ENCODE assay signal across 8 cellular contexts in the genomic region with DNA sequence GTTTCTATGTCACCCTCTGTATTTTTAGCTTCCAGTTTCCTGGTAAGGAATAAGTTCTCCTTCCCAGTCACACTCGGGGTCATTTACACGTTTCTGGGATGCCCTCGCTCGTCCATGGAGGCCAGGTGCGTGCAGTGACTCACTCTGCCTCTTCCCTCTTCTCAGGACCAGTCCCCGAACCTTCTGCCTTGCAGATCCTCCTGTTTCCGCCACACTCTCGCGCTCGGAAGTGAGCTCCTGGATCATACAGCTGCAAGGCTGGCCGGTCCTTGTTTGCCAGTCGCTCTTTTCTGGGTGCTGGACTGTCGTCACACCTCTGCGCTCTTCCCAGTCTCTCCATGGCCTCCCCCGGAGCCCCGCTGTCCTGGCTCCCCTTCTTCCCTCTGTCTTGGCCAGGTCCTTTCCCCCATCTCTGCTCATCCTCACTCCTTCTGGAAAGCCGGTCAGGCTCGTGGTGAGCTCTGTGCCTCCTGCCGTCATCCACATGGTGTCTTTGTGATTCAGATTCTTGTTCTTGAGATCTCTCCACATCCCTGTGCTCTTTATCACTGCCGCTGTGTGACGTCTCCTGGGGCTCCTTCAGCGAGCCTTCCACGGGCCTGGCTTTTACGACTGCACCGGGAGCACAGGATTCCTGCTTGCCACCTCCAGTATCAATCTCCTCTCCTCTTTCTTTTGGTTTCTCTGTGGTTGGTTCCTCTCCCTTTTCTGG. TPM values are rescaled to one million over a fixed set of nuclear protein-coding genes. Genes with fewer than 3 reads are reported as not detected.
DNase-seq lines count a peak whose midpoint lies in the region; ATAC-seq, FAIRE-seq and TF ChIP-seq lines count a peak whose summit lies in the region.
"Not testable (repeated sequence)": the region's sequence is repeated elsewhere in the genome, so short reads cannot be mapped to it uniquely, and the experiment has no call there.

No MANE protein-coding gene starts in this region.

- POLR2A ChIA-PET in CD4-positive, alpha-beta memory T cell (lab: Charles Lee; ENCODE audit: partially characterized antibody), result not testable (repeated sequence)
- POLR2A ChIA-PET in Panc1 (lab: Charles Lee), result interaction anchor here (0.7 kb wide), 1 partner anchor 190 kb away, joined by 3 read pairs; no protein-coding TSS in a partner anchor

- H3K27ac Mint-ChIP-seq in CD4-positive, alpha-beta memory T cell; stimulated activated naive CD8-positive, alpha-beta T cell treated with anti-CD3 and anti-CD28 coated beads, Interleukin-15, Interleukin-2, amounts not matched to agents 100 ng/mL and 50 ng/mL, for 24 hours: not testable (repeated sequence)
- peak overlapping the region; percentile 38 for H3K27ac Mint-ChIP-seq in neural progenitor cell

- TF ChIP-seq POLR2A in H54 (IDR thresholded peaks at IDR 0.05; ENCODE audit: low read depth, low read length), result not testable (repeated sequence)

- H3K4me1 Mint-ChIP-seq in CD4-positive, alpha-beta memory T cell, result peaks cover 2 to 13% (median 5%) of the 10 kb centered on the region in 4 donors
- peaks cover 13% of the 10 kb centered on the region for H3K4me1 Mint-ChIP-seq in neural progenitor cell
- H3K4me1 Mint-ChIP-seq in stimulated activated naive CD8-positive, alpha-beta T cell treated with anti-CD3 and anti-CD28 coated beads, Interleukin-15, Interleukin-2, amounts not matched to agents 100 ng/mL and 50 ng/mL, for 24 hours (ENCODE audit: low read depth), result not testable (repeated sequence)

- CTCF ChIA-PET in CD4-positive, alpha-beta memory T cell (lab: Charles Lee; ENCODE audit: partially characterized antibody); Panc1 (lab: Charles Lee): not testable (repeated sequence)

- H2AFZ ChIP-seq in neural progenitor cell (replicated peaks), result peak overlapping the region; percentile 86

- in situ Hi-C loops in Panc1 (cut with HindIII; ENCODE audit: low pct_unique_long_range_greater_than_20kb, low sequenced_read_pairs), result not testable (repeated sequence)

- not testable (repeated sequence) for H4K20me1 ChIP-seq in neural progenitor cell (ENCODE audit: low read depth)

- H3K9ac ChIP-seq in neural progenitor cell, result not testable (repeated sequence)

- peaks cover 12% of the 10 kb centered on the region for H3F3A ChIP-seq in neural progenitor cell (ENCODE audit: low read depth)

- not testable (repeated sequence) for H3K27ac ChIP-seq in CD4-positive, alpha-beta memory T cell (ENCODE audit: low read depth, low read length); Panc1 (ENCODE audit: low read length); neural progenitor cell

- peak; percentile 78 for ATAC-seq in Panc1

- BruUV-seq in Panc1 (replicated peaks; lab: Mats Ljungman, UMichigan), result not testable (repeated sequence)

- not testable (repeated sequence) for H3K36me3 ChIP-seq in CD4-positive, alpha-beta memory T cell (ENCODE audit: insufficient read depth, low read length); Panc1 (ENCODE audit: control insufficient read depth, insufficient read depth, low read length); neural progenitor cell

- H3K36me3 Mint-ChIP-seq in CD4-positive, alpha-beta memory T cell; neural progenitor cell; stimulated activated naive CD8-positive, alpha-beta T cell treated with anti-CD3 and anti-CD28 coated beads, Interleukin-15, Interleukin-2, amounts not matched to agents 100 ng/mL and 50 ng/mL, for 24 hours (ENCODE audit: low read depth): not testable (repeated sequence)

- not testable (repeated sequence) for H3K27me3 ChIP-seq in CD4-positive, alpha-beta memory T cell (ENCODE audit: insufficient read depth, low read length); Panc1 (ENCODE audit: control insufficient read depth, insufficient read depth, low read length); neural progenitor cell

- TF ChIP-seq CTCF in Panc1 (IDR thresholded peaks at IDR 0.05); epithelial cell of esophagus (IDR thresholded peaks at IDR 0.05; ENCODE audit: insufficient read depth, low read depth, low read length, missing control alignments); neural progenitor cell (IDR thresholded peaks at IDR 0.05): not testable (repeated sequence)

- not testable (repeated sequence) for FAIRE-seq in H54 (lab: Jason Lieb, UNC)

- H3K4me3 ChIP-seq in CD4-positive, alpha-beta memory T cell (ENCODE audit: low read length in 2 of 2); epithelial cell of esophagus (ENCODE audit: low read length): not testable (repeated sequence)
- H3K4me3 ChIP-seq in Panc1 (ENCODE audit: low read depth in 2 of 2, low read length in 2 of 2) (peak overlapping the region; percentile 7 to 38; a peak in 3 of 4 replicates), neural progenitor cell (peak overlapping the region; percentile 38)

- H3K4me1 ChIP-seq in CD4-positive, alpha-beta memory T cell (ENCODE audit: insufficient read depth, low read length); Panc1 (ENCODE audit: control insufficient read depth, insufficient read depth, low read length); neural progenitor cell: not testable (repeated sequence)

- H3K9me3 Mint-ChIP-seq in CD4-positive, alpha-beta memory T cell; neural progenitor cell; stimulated activated naive CD8-positive, alpha-beta T cell treated with anti-CD3 and anti-CD28 coated beads, Interleukin-15, Interleukin-2, amounts not matched to agents 100 ng/mL and 50 ng/mL, for 24 hours: not testable (repeated sequence)

- peak overlapping the region in 6 of 8 donors; percentile 18 to 69 (median 60) for H3K4me3 Mint-ChIP-seq in CD4-positive, alpha-beta memory T cell
- H3K4me3 Mint-ChIP-seq in neural progenitor cell, result peak overlapping the region; percentile 77
- H3K4me3 Mint-ChIP-seq in stimulated activated naive CD8-positive, alpha-beta T cell treated with anti-CD3 and anti-CD28 coated beads, Interleukin-15, Interleukin-2, amounts not matched to agents 100 ng/mL and 50 ng/mL, for 24 hours, result peak overlapping the region; percentile 44

- not testable (repeated sequence) for H3K9me3 ChIP-seq in CD4-positive, alpha-beta memory T cell (ENCODE audit: control insufficient read depth in 1 of 2, low read length in 2 of 2); Panc1 (ENCODE audit: control insufficient read depth, insufficient read depth, low read depth, low read length); neural progenitor cell (ENCODE audit: low read depth)

- DNase-seq in CD4-positive, alpha-beta memory T cell; Panc1 (ENCODE audit: low read depth, low spot score): not testable (repeated sequence)
- peak; percentile 0 for DNase-seq in H54 (ENCODE audit: insufficient read length, low spot score)
- peak; percentile 7 for DNase-seq in amniotic epithelial cell (ENCODE audit: low read depth)
- peak; percentile 16 for DNase-seq in epithelial cell of esophagus (ENCODE audit: low read depth)
- DNase-seq in iris pigment epithelial cell (ENCODE audit: low read depth), result peak; percentile 2
- peak; percentile 49 for DNase-seq in neural progenitor cell (ENCODE audit: low spot score)

- peak overlapping the region; percentile 88 for H3K4me2 ChIP-seq in neural progenitor cell

- intact Hi-C loops in CD4-positive, alpha-beta memory T cell (cut with micrococcal nuclease); Panc1 (cut with micrococcal nuclease; ENCODE audit: unreplicated experiment): not testable (repeated sequence)

- H3K79me2 ChIP-seq in neural progenitor cell (ENCODE audit: low read depth), result not testable (repeated sequence)

- H3K27me3 Mint-ChIP-seq in CD4-positive, alpha-beta memory T cell, result peaks cover 20 to 22% of the 10 kb centered on the region in 2 donors
- not testable (repeated sequence) for H3K27me3 Mint-ChIP-seq in neural progenitor cell (ENCODE audit: insufficient read depth, low read depth)
- peaks cover 39% of the 10 kb centered on the region for H3K27me3 Mint-ChIP-seq in stimulated activated naive CD8-positive, alpha-beta T cell treated with anti-CD3 and anti-CD28 coated beads, Interleukin-15, Interleukin-2, amounts not matched to agents 100 ng/mL and 50 ng/mL, for 24 hours

RNA-seq across cellular contexts. Expression of gene CCDC144A, which starts 55.6 kb away (rescaled TPM):
- total RNA-seq in CD4-positive, alpha-beta memory T cell, result 1 to 10 TPM; 8.4 to 9.9 TPM
- polyA plus RNA-seq in CD4-positive, alpha-beta memory T cell, result 1 to 10 TPM in 1 of 2 donors, not detected in 1; 3.2 TPM
- 0.57 TPM for total RNA-seq in Panc1 (2021; ENCODE audit: unreplicated experiment)
- polyA plus RNA-seq in Panc1 (2012; ENCODE audit: insufficient read length), result 0.39 TPM
- total RNA-seq in neural progenitor cell (ENCODE audit: low replicate concordance), result 5.4 and 8.2 TPM in 2 replicates
